ENCODE assay signal across 17 cellular contexts in genomic region chr6:37483502-37483901, GRCh38. TPM values are rescaled to one million over a fixed set of nuclear protein-coding genes. Genes with fewer than 3 reads are reported as not detected.
DNase-seq lines count a peak whose midpoint lies in the region; ATAC-seq, FAIRE-seq and TF ChIP-seq lines count a peak whose summit lies in the region.
"Had no signal": no experiment of that assay in that cellular context is flagged by ENCODE, and none has a peak within 500 bp of the region (broad histone marks: within the 10 kb centered on the region; RNA-seq: fewer than 3 reads in every experiment).

No MANE protein-coding gene starts in this region.

- WGBS in HepG2 (ENCODE audit: low lambda C conversion rate) = 93% methylated on average over 5 of the region's 5 CpGs
- WGBS in right lobe of liver (ENCODE audit: insufficient coverage, low coverage, low lambda C conversion rate, missing lambda C conversion rate) = 83% methylated on average over 3 of the region's 5 CpGs

- no peaks in the 10 kb centered on the region for H3K9me3 Mint-ChIP-seq in CD8-positive, alpha-beta T cell
- H3K9me3 Mint-ChIP-seq: CD4-positive, CD25-positive, alpha-beta regulatory T cell; H9 had no signal

- TF ChIP-seq CTCF in HepG2 (CRISPR knock-in tag; IDR thresholded peaks at IDR 0.05) (no peak), right lobe of liver (IDR thresholded peaks at IDR 0.05) (no peak), foreskin keratinocyte (conservative IDR thresholded peaks at IDR 0.05) (no peak), right atrium auricular region (IDR thresholded peaks at IDR 0.05) (no peak)
- no peak for TF ChIP-seq CTCF in CD8-positive, alpha-beta T cell (IDR thresholded peaks at IDR 0.05)

- peaks cover 11% of the 10 kb centered on the region for H3K36me3 Mint-ChIP-seq in T-helper 17 cell (ENCODE audit: low read depth)
- peaks cover 54% of the 10 kb centered on the region for H3K36me3 Mint-ChIP-seq in CD8-positive, alpha-beta T cell

- H3K4me3 Mint-ChIP-seq in T-helper 17 cell = no peak overlapping the region
- H3K4me3 Mint-ChIP-seq in CD8-positive, alpha-beta T cell = no peak overlapping the region
- H3K4me3 Mint-ChIP-seq: CD4-positive, CD25-positive, alpha-beta regulatory T cell; H9 had no signal

- POLR2A ChIA-PET in HepG2 (lab: Yijun Ruan, JAX) = no interaction called here
- POLR2A ChIA-PET in CD8-positive, alpha-beta T cell (lab: Charles Lee) = no interaction called here

- no peak overlapping the region for H3K9ac ChIP-seq in HepG2 (ENCODE audit: insufficient read depth, low read depth, low read length)
- H3K9ac ChIP-seq: SK-N-SH had no signal

- no peak for TF ChIP-seq RAD21 in HepG2 (CRISPR knock-in tag; IDR thresholded peaks at IDR 0.05)

- DNase-seq in HepG2 (ENCODE audit: low spot score) (no peak), right lobe of liver (no peak), T-helper 17 cell (no peak), foreskin keratinocyte (peak; percentile 9 to 42), right atrium auricular region (ENCODE audit: low spot score) (no peak)
- DNase-seq in CD8-positive, alpha-beta T cell = no peak
- DNase-seq in activated CD4-positive, alpha-beta T cell treated with anti-CD3 and anti-CD28 coated beads, Interleukin-2, amount 50 U/mL, for 4 hours = no peak
- DNase-seq: DMS 273 treated with DMSO at 0.1 percent for 48 hours, NCI-H1048, NCI-H2081 treated with DMSO at 0.1 percent for 48 hours, NCI-H524 treated with DMSO at 0.1 percent for 48 hours had no signal

- CTCF ChIA-PET in HepG2 (lab: Yijun Ruan, JAX; ENCODE audit: low intra/inter-chr PET ratio, low total read pairs) = interaction anchor here (0.7 to 3.1 kb wide), 5 partner anchors 59 to 209 kb away, joined by 3 to 28 read pairs (median 5); no protein-coding TSS in a partner anchor
- CTCF ChIA-PET in CD8-positive, alpha-beta T cell (lab: Charles Lee) = interaction anchor here (0.7 to 10.0 kb wide), 9 partner anchors 9 to 209 kb away, joined by 3 to 191 read pairs (median 4); no protein-coding TSS in a partner anchor

- H3K4me3 ChIP-seq in HepG2 (replicated peaks in 1 of 3; ENCODE audit: insufficient read depth in 1 of 3, low read depth in 2 of 3, low read length in 3 of 3) (no peak overlapping the region), right lobe of liver (no peak overlapping the region), right atrium auricular region (no peak overlapping the region)
- no peak overlapping the region for H3K4me3 ChIP-seq in CD8-positive, alpha-beta T cell (ENCODE audit: low read depth, low read length)
- H3K4me3 ChIP-seq: PC-9 had no signal

- H3K27me3 Mint-ChIP-seq in T-helper 17 cell = no peaks in the 10 kb centered on the region
- no peaks in the 10 kb centered on the region for H3K27me3 Mint-ChIP-seq in CD8-positive, alpha-beta T cell (ENCODE audit: low read depth)
- H3K27me3 Mint-ChIP-seq: CD4-positive, CD25-positive, alpha-beta regulatory T cell had no signal

- H3K9me3 ChIP-seq in HepG2 (ENCODE audit: low read length) (no peaks in the 10 kb centered on the region), right lobe of liver (no peaks in the 10 kb centered on the region), T-helper 17 cell (ENCODE audit: control insufficient read depth, low read length, poor library complexity, severe bottlenecking) (no peaks in the 10 kb centered on the region), right atrium auricular region (no peaks in the 10 kb centered on the region)
- H3K9me3 ChIP-seq in CD8-positive, alpha-beta T cell (ENCODE audit: low read length) = no peaks in the 10 kb centered on the region
- H3K9me3 ChIP-seq: SK-N-SH had no signal

- H3K27ac Mint-ChIP-seq in T-helper 17 cell = peak overlapping the region; percentile 83
- no peak overlapping the region for H3K27ac Mint-ChIP-seq in CD8-positive, alpha-beta T cell
- H3K27ac Mint-ChIP-seq: H9 had no signal

- no TSS peak for BruUV-seq in HepG2 (replicated peaks; lab: Mats Ljungman, UMichigan)

- TF ChIP-seq POLR2A in HepG2 (IDR thresholded peaks at IDR 0.05; ENCODE audit: insufficient read depth in 1 of 2, low read depth in 2 of 2, low read length in 2 of 2) (no peak), right lobe of liver (IDR thresholded peaks at IDR 0.05) (no peak)

- H3K4me1 Mint-ChIP-seq in T-helper 17 cell = peaks cover 20% of the 10 kb centered on the region
- H3K4me1 Mint-ChIP-seq in CD8-positive, alpha-beta T cell (ENCODE audit: low read depth) = peaks cover 10% of the 10 kb centered on the region

- H3K4me2 ChIP-seq in HepG2 (ENCODE audit: low read depth, low read length) = no peak overlapping the region
- H3K4me2 ChIP-seq: PC-9, SK-N-SH had no signal

- intact Hi-C loops in HepG2 (cut with micrococcal nuclease; ENCODE audit: unreplicated experiment) = loop anchor here (5.0 kb wide), 1 partner anchor 209 kb away; no protein-coding TSS in a partner anchor
- intact Hi-C loops in right lobe of liver (cut with DNase I) = loop anchor here (5.0 to 10.0 kb wide), 3 partner anchors 84 to 211 kb away; partner anchors contain the start of gene MDGA1 (in 1 of the 2)
- intact Hi-C loops in CD8-positive, alpha-beta T cell (cut with DNase I, micrococcal nuclease) = loop anchor here in 1 of 2 experiments (5.0 to 10.0 kb wide), 2 partner anchors 101 to 1191 kb away; no protein-coding TSS in a partner anchor

- ATAC-seq in HepG2 = no peak
- ATAC-seq in right lobe of liver = no peak
- peak; percentile 28 for ATAC-seq in T-helper 17 cell
- ATAC-seq in foreskin keratinocyte = peak; percentile 64
- ATAC-seq in CD8-positive, alpha-beta T cell = no peak
- ATAC-seq in HG02884 (IDR thresholded peaks at IDR 0.05; ENCODE audit: unreplicated experiment) = no peak

- H3K27ac ChIP-seq in HepG2 (ENCODE audit: extremely low read length, insufficient read depth, low read length) = no peak overlapping the region
- no peak overlapping the region for H3K27ac ChIP-seq in right lobe of liver
- no peak overlapping the region for H3K27ac ChIP-seq in foreskin keratinocyte
- H3K27ac ChIP-seq in CD8-positive, alpha-beta T cell (ENCODE audit: low read depth, low read length) = no peak overlapping the region
- no peak overlapping the region for H3K27ac ChIP-seq in right atrium auricular region
- H3K27ac ChIP-seq: PC-9 had no signal

- in situ Hi-C loops in HepG2 (cut with HindIII; ENCODE audit: extremely low pct_ligation_motif_present, low pct_unique_long_range_greater_than_20kb) = no loop called here

- FAIRE-seq in HepG2 (lab: Jason Lieb, UNC) = no peak
- FAIRE-seq: A204.1 had no signal

- H3K36me3 ChIP-seq in HepG2 (replicated peaks in 1 of 2; ENCODE audit: control insufficient read depth in 1 of 2, insufficient read depth in 2 of 2, low read length in 2 of 2) (peaks cover 35 to 44% of the 10 kb centered on the region in 2 experiments), right lobe of liver (peaks cover 0 to 11% (median 0%) of the 10 kb centered on the region in 4 donors), right atrium auricular region (peaks cover 25% of the 10 kb centered on the region)
- H3K36me3 ChIP-seq in CD8-positive, alpha-beta T cell (ENCODE audit: insufficient read depth, low read length) = peaks cover 27% of the 10 kb centered on the region

- no peak overlapping the region for H2AFZ ChIP-seq in HepG2 (ENCODE audit: low read length)
- H2AFZ ChIP-seq: PC-9 had no signal

- H3K27me3 ChIP-seq in HepG2 (ENCODE audit: control insufficient read depth in 1 of 2, insufficient read depth in 2 of 2, low read length in 2 of 2) (no peaks in the 10 kb centered on the region), right lobe of liver (no peaks in the 10 kb centered on the region), foreskin keratinocyte (no peaks in the 10 kb centered on the region), right atrium auricular region (no peaks in the 10 kb centered on the region)
- H3K27me3 ChIP-seq in CD8-positive, alpha-beta T cell (ENCODE audit: insufficient read depth, low read length) = no peaks in the 10 kb centered on the region

- H3K4me1 ChIP-seq in HepG2 (ENCODE audit: insufficient read depth, low read length) (no peaks in the 10 kb centered on the region), right lobe of liver (no peaks in the 10 kb centered on the region), foreskin keratinocyte (no peaks in the 10 kb centered on the region), right atrium auricular region (peaks cover 0 to 35% of the 10 kb centered on the region in 2 donors)
- H3K4me1 ChIP-seq in CD8-positive, alpha-beta T cell (ENCODE audit: insufficient read depth, low read length) = peaks cover 12% of the 10 kb centered on the region

- H4K20me1 ChIP-seq in HepG2 (ENCODE audit: insufficient read depth, low read length) = no peaks in the 10 kb centered on the region

- no peaks in the 10 kb centered on the region for H3K79me2 ChIP-seq in HepG2 (ENCODE audit: insufficient read depth, low read length)

- TF ChIP-seq EP300 in HepG2 (IDR thresholded peaks at IDR 0.05; ENCODE audit: low read depth in 2 of 2, low read length in 2 of 2) (no peak), HepG2 (CRISPR knock-in tag; IDR thresholded peaks at IDR 0.05; ENCODE audit: borderline replicate concordance) (no peak)

RNA-seq across cellular contexts. Expression of gene CCDC167, which starts 16.2 kb away (rescaled TPM):
- total RNA-seq in HepG2 (2016; rRNA removed; fragmentation: Illumina TruSeq; extraction: Trizol) (66.8 and 72.4 TPM in 2 replicates), right lobe of liver (100 to 1,000 TPM in 1 of 6 experiments, 10 to 100 TPM in 5; 16.5 to 103 (median 26.9) TPM), T-helper 17 cell (10 to 100 TPM; 29.6 to 43.7 TPM), foreskin keratinocyte (24.8 and 27.4 TPM in 2 replicates), right atrium auricular region (10 to 100 TPM; 26.1 to 39.6 TPM)
- 41.5 and 58.5 TPM in 2 replicates for total RNA-seq in HepG2 (2016; cell fraction: cytosol; rRNA removed; fragmentation: Illumina TruSeq; extraction: Trizol; ENCODE audit: low read depth)
- 69.4 and 83.1 TPM in 2 replicates for total RNA-seq in HepG2 (2016; cell fraction: insoluble cytoplasmic fraction; rRNA removed; fragmentation: Illumina TruSeq; extraction: Trizol)
- total RNA-seq in HepG2 (2016; cell fraction: membrane; rRNA removed; fragmentation: Illumina TruSeq; extraction: Trizol) = 47.6 and 63.2 TPM in 2 replicates
- total RNA-seq in HepG2 (2016; cell fraction: nucleus; rRNA removed; fragmentation: Illumina TruSeq; extraction: Trizol) = 23.1 and 27.7 TPM in 2 replicates
- polyA plus RNA-seq in HepG2 (2011; rRNA removed) (44.0 and 48.4 TPM in 2 replicates), foreskin keratinocyte (45.7 and 48.9 TPM in 2 replicates)
- polyA plus RNA-seq in HepG2 (2011; cell fraction: cytosol; rRNA removed) = 65.1 and 68.9 TPM in 2 replicates
- 24.4 and 25.2 TPM in 2 replicates for polyA plus RNA-seq in HepG2 (2011; cell fraction: nucleus; rRNA removed)
- 27.5 and 30.7 TPM in 2 replicates for polyA plus RNA-seq in HepG2 (2012)
- 56.9 and 82.2 TPM in 2 replicates for polyA plus RNA-seq in HepG2 (2016; cell fraction: cytosol; fragmentation: Illumina TruSeq; extraction: Trizol; ENCODE audit: low read depth)
- polyA plus RNA-seq in HepG2 (2016; cell fraction: insoluble cytoplasmic fraction; fragmentation: Illumina TruSeq; extraction: Trizol; ENCODE audit: low read depth) = 94.3 and 99.6 TPM in 2 replicates
- 61.8 and 62.4 TPM in 2 replicates for polyA plus RNA-seq in HepG2 (2016; cell fraction: membrane; fragmentation: Illumina TruSeq; extraction: Trizol; ENCODE audit: low read depth)
- polyA plus RNA-seq in HepG2 (2016; cell fraction: nucleus; fragmentation: Illumina TruSeq; extraction: Trizol; ENCODE audit: insufficient read depth, low read depth) = 51.1 and 54.5 TPM in 2 replicates
- 14.3 and 18.2 TPM in 2 replicates for polyA minus RNA-seq in HepG2 (2011; rRNA and poly(A)+ RNA removed; ENCODE audit: low replicate concordance)
- polyA minus RNA-seq in HepG2 (2011; cell fraction: cytosol; rRNA and poly(A)+ RNA removed) = 6.4 and 11.3 TPM in 2 replicates
- 6.3 and 11.4 TPM in 2 replicates for polyA minus RNA-seq in HepG2 (2011; cell fraction: nucleus; rRNA and poly(A)+ RNA removed)
- 1 to 10 TPM; 5.4 to 6.2 TPM for total RNA-seq in CD8-positive, alpha-beta T cell

RNA-seq across cellular contexts. Expression of gene CMTR1, which starts 50.5 kb away (rescaled TPM):
- total RNA-seq in HepG2 (2016; rRNA removed; fragmentation: Illumina TruSeq; extraction: Trizol) = 33.0 and 55.2 TPM in 2 replicates
- total RNA-seq in HepG2 (2016; cell fraction: cytosol; rRNA removed; fragmentation: Illumina TruSeq; extraction: Trizol; ENCODE audit: low read depth) = 6.1 and 7.1 TPM in 2 replicates
- total RNA-seq in HepG2 (2016; cell fraction: insoluble cytoplasmic fraction; rRNA removed; fragmentation: Illumina TruSeq; extraction: Trizol) = 31.4 and 54.4 TPM in 2 replicates
- 9.3 and 11.2 TPM in 2 replicates for total RNA-seq in HepG2 (2016; cell fraction: membrane; rRNA removed; fragmentation: Illumina TruSeq; extraction: Trizol)
- total RNA-seq in HepG2 (2016; cell fraction: nucleus; rRNA removed; fragmentation: Illumina TruSeq; extraction: Trizol) = 67.5 and 75.1 TPM in 2 replicates
- polyA plus RNA-seq in HepG2 (2011; rRNA removed) = 19.7 and 23.4 TPM in 2 replicates
- 17.2 and 19.2 TPM in 2 replicates for polyA plus RNA-seq in HepG2 (2011; cell fraction: cytosol; rRNA removed)
- polyA plus RNA-seq in HepG2 (2011; cell fraction: nucleus; rRNA removed) = 52.6 and 56.2 TPM in 2 replicates
- polyA plus RNA-seq in HepG2 (2012) = 27.3 and 30.6 TPM in 2 replicates
- polyA plus RNA-seq in HepG2 (2016; cell fraction: cytosol; fragmentation: Illumina TruSeq; extraction: Trizol; ENCODE audit: low read depth) = 1.9 and 2.5 TPM in 2 replicates
- polyA plus RNA-seq in HepG2 (2016; cell fraction: insoluble cytoplasmic fraction; fragmentation: Illumina TruSeq; extraction: Trizol; ENCODE audit: low read depth) = 21.8 TPM in 2 replicates
- polyA plus RNA-seq in HepG2 (2016; cell fraction: membrane; fragmentation: Illumina TruSeq; extraction: Trizol; ENCODE audit: low read depth) = 3.2 and 4.4 TPM in 2 replicates
- polyA plus RNA-seq in HepG2 (2016; cell fraction: nucleus; fragmentation: Illumina TruSeq; extraction: Trizol; ENCODE audit: insufficient read depth, low read depth) = 88.3 and 90.5 TPM in 2 replicates
- polyA minus RNA-seq in HepG2 (2011; rRNA and poly(A)+ RNA removed; ENCODE audit: low replicate concordance) = 25.6 and 34.1 TPM in 2 replicates
- 13.1 and 16.2 TPM in 2 replicates for polyA minus RNA-seq in HepG2 (2011; cell fraction: cytosol; rRNA and poly(A)+ RNA removed)
- 28.7 and 35.8 TPM in 2 replicates for polyA minus RNA-seq in HepG2 (2011; cell fraction: nucleus; rRNA and poly(A)+ RNA removed)
- total RNA-seq in right lobe of liver = 10 to 100 TPM; 15.6 to 22.3 (median 16.5) TPM
- 10 to 100 TPM; 79.7 to 81.3 TPM for total RNA-seq in T-helper 17 cell
- 37.8 and 43.0 TPM in 2 replicates for total RNA-seq in foreskin keratinocyte
- 19.7 and 21.0 TPM in 2 replicates for polyA plus RNA-seq in foreskin keratinocyte
- 10 to 100 TPM; 74.8 to 79.5 TPM for total RNA-seq in CD8-positive, alpha-beta T cell
- total RNA-seq in right atrium auricular region = 10 to 100 TPM; 20.4 to 21.1 TPM

Comparison
In these comparisons a context has a peak if more than half of its experiments do, and no peak if none do; other contexts are left out.
1. ATAC-seq: peak in T-helper 17 cell (single experiment) and foreskin keratinocyte (single experiment); none in HepG2 (single experiment), right lobe of liver (0 of 4), CD8-positive, alpha-beta T cell (single experiment) and HG02884 (single experiment).
2. DNase-seq: peak in foreskin keratinocyte (2 of 2); none in HepG2 (single experiment), right lobe of liver (0 of 3), T-helper 17 cell (0 of 3), CD8-positive, alpha-beta T cell (0 of 7), activated CD4-positive, alpha-beta T cell treated with anti-CD3 and anti-CD28 coated beads, Interleukin-2, amount 50 U/mL, for 4 hours (0 of 2) and right atrium auricular region (single experiment).